ENCODE assay signal across 13 cellular contexts in genomic region chr15:63079938-63080626, GRCh38. TPM values are rescaled to one million over a fixed set of nuclear protein-coding genes. Genes with fewer than 3 reads are reported as not detected.
DNase-seq lines count a peak whose midpoint lies in the region; TF ChIP-seq lines count a peak whose summit lies in the region.
"Had no signal": no experiment of that assay in that cellular context is flagged by ENCODE, and none has a peak within 500 bp of the region (broad histone marks: within the 10 kb centered on the region; RNA-seq: fewer than 3 reads in every experiment).

No MANE protein-coding gene starts in this region.

- CTCF ChIA-PET in Caco-2 (lab: Charles Lee), result interaction anchor here (4.3 kb wide), 1 partner anchor 32 kb away, joined by 17 read pairs; no protein-coding TSS in a partner anchor

- no peaks in the 10 kb centered on the region for H3K27me3 ChIP-seq in Caco-2 (replicated peaks; ENCODE audit: control insufficient read depth, insufficient read depth, low read length)
- no peaks in the 10 kb centered on the region for H3K27me3 ChIP-seq in MG63
- no peaks in the 10 kb centered on the region for H3K27me3 ChIP-seq in ascending aorta
- H3K27me3 ChIP-seq: uterus had no signal

- DNase-seq in Caco-2 (no peak), MG63 (peak; percentile 57), fibroblast of mammary gland (ENCODE audit: low read depth) (peak; percentile 64), mucosa of gallbladder (ENCODE audit: low spot score) (peak; percentile 55), ascending aorta (ENCODE audit: low spot score in 2 of 2) (no peak), NOMO-1 treated with dmso at 0.1 percent for 144 hours (lab: John Stamatoyannopoulos, UW; ENCODE audit: unreplicated experiment) (no peak)
- DNase-seq in activated effector memory CD4-positive, alpha-beta T cell treated with anti-CD3 and anti-CD28 coated beads, Interleukin-2, amount 50 U/mL, for 16 hours, result no peak
- no peak for DNase-seq in activated naive CD4-positive, alpha-beta T cell (lab: John Stamatoyannopoulos, UW)
- DNase-seq: caudate nucleus; MM.1S; naive thymus-derived CD8-positive, alpha-beta T cell; T-helper 2 cell; uterus had no signal

- H3K4me3 ChIP-seq in Caco-2 (ENCODE audit: low read depth, low read length), result no peak overlapping the region
- H3K4me3 ChIP-seq in MG63, result no peak overlapping the region
- H3K4me3 ChIP-seq in fibroblast of mammary gland (ENCODE audit: control insufficient read depth, low read depth, low read length), result no peak overlapping the region
- H3K4me3 ChIP-seq in ascending aorta, result no peak overlapping the region
- H3K4me3 ChIP-seq: uterus had no signal

- H3K9me3 Mint-ChIP-seq in Caco-2 (ENCODE audit: unreplicated experiment), result no peaks in the 10 kb centered on the region
- H3K9me3 Mint-ChIP-seq: naive thymus-derived CD8-positive, alpha-beta T cell had no signal

- peak overlapping the region; percentile 98 for H3K27ac Mint-ChIP-seq in Caco-2 (ENCODE audit: unreplicated experiment)
- H3K27ac Mint-ChIP-seq: naive thymus-derived CD8-positive, alpha-beta T cell had no signal

- POLR2A ChIA-PET in Caco-2 (lab: Charles Lee), result interaction anchor here (0.5 kb wide), 1 partner anchor 38 kb away, joined by 4 read pairs; no protein-coding TSS in a partner anchor

- no peak overlapping the region for H3K4me3 Mint-ChIP-seq in Caco-2 (ENCODE audit: unreplicated experiment)
- H3K4me3 Mint-ChIP-seq: naive thymus-derived CD8-positive, alpha-beta T cell had no signal

- H3K4me1 ChIP-seq in Caco-2 (peaks cover 40% of the 10 kb centered on the region), ascending aorta (peaks cover 0 to 4% of the 10 kb centered on the region in 2 donors)

- H3K36me3 ChIP-seq in Caco-2 (ENCODE audit: control insufficient read depth, insufficient read depth, low read length), result no peaks in the 10 kb centered on the region
- H3K36me3 ChIP-seq in MG63, result no peaks in the 10 kb centered on the region
- no peaks in the 10 kb centered on the region for H3K36me3 ChIP-seq in ascending aorta
- H3K36me3 ChIP-seq: uterus had no signal

- BruUV-seq in Caco-2 (replicated peaks; lab: Mats Ljungman, UMichigan), result no TSS peak

- peaks cover 5% of the 10 kb centered on the region for H3K36me3 Mint-ChIP-seq in Caco-2 (ENCODE audit: insufficient read depth, unreplicated experiment)
- H3K36me3 Mint-ChIP-seq: naive thymus-derived CD8-positive, alpha-beta T cell had no signal

- H3K4me1 Mint-ChIP-seq in Caco-2 (ENCODE audit: low read depth, unreplicated experiment), result peaks cover 24% of the 10 kb centered on the region

- intact Hi-C loops in Caco-2 (cut with micrococcal nuclease; ENCODE audit: unreplicated experiment), result no loop called here
- intact Hi-C loops in ascending aorta (cut with DNase I), result no loop called here

- H3K27me3 Mint-ChIP-seq in Caco-2 (ENCODE audit: insufficient read depth, unreplicated experiment), result no peaks in the 10 kb centered on the region

- TF ChIP-seq CTCF in Caco-2 (IDR thresholded peaks at IDR 0.05; ENCODE audit: insufficient read depth in 1 of 2, low read depth in 1 of 2, low read length in 1 of 2, severe bottlenecking in 1 of 2, unreplicated experiment in 1 of 2), result no peak
- no peak for TF ChIP-seq CTCF in fibroblast of mammary gland (conservative IDR thresholded peaks at IDR 0.05; ENCODE audit: control insufficient read depth, insufficient read depth, low read depth, low read length)
- no peak for TF ChIP-seq CTCF in ascending aorta (IDR thresholded peaks at IDR 0.05)

- H3K9me3 ChIP-seq in Caco-2 (no peaks in the 10 kb centered on the region), MG63 (no peaks in the 10 kb centered on the region), ascending aorta (no peaks in the 10 kb centered on the region)
- H3K9me3 ChIP-seq: uterus had no signal

- H3K27ac ChIP-seq in ascending aorta, result no peak overlapping the region
- H3K27ac ChIP-seq: uterus had no signal

RNA-seq across cellular contexts. Expression of gene TPM1, which starts 37.5 kb away (rescaled TPM):
- 193 and 209 TPM in 2 replicates for total RNA-seq in Caco-2 (2022)
- 441 and 711 TPM in 2 replicates for total RNA-seq in MG63 (2014; rRNA removed; shearing (Covaris generic); ENCODE audit: low replicate concordance)
- total RNA-seq in mucosa of gallbladder, result 1,361 TPM
- 813 TPM for total RNA-seq in ascending aorta

RNA-seq across cellular contexts. Expression of gene LACTB, which starts 41.6 kb away (rescaled TPM):
- total RNA-seq in Caco-2 (2022) (8.4 and 8.8 TPM in 2 replicates), mucosa of gallbladder (20.7 TPM), ascending aorta (4.6 TPM)
- total RNA-seq in MG63 (2014; rRNA removed; shearing (Covaris generic); ENCODE audit: low replicate concordance), result 41.5 and 50.4 TPM in 2 replicates

Comparison
In these comparisons a context has a peak if more than half of its experiments do, and no peak if none do; other contexts are left out.
1. DNase-seq: peak in MG63 (single experiment), fibroblast of mammary gland (single experiment) and mucosa of gallbladder (single experiment); none in Caco-2 (0 of 2), activated effector memory CD4-positive, alpha-beta T cell treated with anti-CD3 and anti-CD28 coated beads, Interleukin-2, amount 50 U/mL, for 16 hours (single experiment), ascending aorta (0 of 2), activated naive CD4-positive, alpha-beta T cell (0 of 4) and NOMO-1 treated with dmso at 0.1 percent for 144 hours (single experiment).